Comparison of ENCODE assay signal across 2 cellular contexts in genomic region chr20:52832151-52832550, GRCh38.
TF ChIP-seq lines count a peak whose summit lies in the region.

No MANE protein-coding gene starts in this region.

TF ChIP-seq in A549, 52 proteins besides CTCF, POLR2A, EP300 and RAD21 (continued from another document):
- TF ChIP-seq HOXA7 (CRISPR knock-in tag; IDR thresholded peaks at IDR 0.05): no peak
TF ChIP-seq in A549: peak in this region for 1.

TF ChIP-seq in IMR-90, 13 proteins besides CTCF, POLR2A, EP300 and RAD21 (continued from another document):
- no peak for TF ChIP-seq CHD1 (IDR thresholded peaks at IDR 0.05; ENCODE audit: low read depth, low read length)
TF ChIP-seq in IMR-90: peak in this region for 1.
